27 cellular contexts compared by ENCODE assay signal in genomic region chr20:36866164-36866563, GRCh38. TPM values are rescaled to one million over a fixed set of nuclear protein-coding genes. Genes with fewer than 3 reads are reported as not detected.
A peak's percentile ranks its signal among the peaks of the same experiment; 100 is the strongest.
DNase-seq lines count a peak whose midpoint lies in the region; ATAC-seq and TF ChIP-seq lines count a peak whose summit lies in the region.
"Had no signal": no experiment of that assay in that cellular context is flagged by ENCODE, and none has a peak within 500 bp of the region (broad histone marks: within the 10 kb centered on the region; RNA-seq: fewer than 3 reads in every experiment).

No MANE protein-coding gene starts in this region.

- TF ChIP-seq CTCF in nephron progenitor cell (IDR thresholded peaks at IDR 0.05) (no peak), lower leg skin (IDR thresholded peaks at IDR 0.05) (no peak)

- peaks cover 7 to 18% (median 14%) of the 10 kb centered on the region in 11 experiments; a peak in 18 of 22 replicates for H4K20me1 ChIP-seq in BLaER1 treated with 17β-estradiol and CSF1 and Interleukin-3, amounts not matched to agents 10 nM and 100 nM

- 0 out of 22 replicates have a peak, but pooled peaks cover 0 to under 1% (median 0%) of the 10 kb centered on the region in 11 experiments for H3K36me3 ChIP-seq in BLaER1 treated with 17β-estradiol and CSF1 and Interleukin-3, amounts not matched to agents 10 nM and 100 nM
- H3K36me3 ChIP-seq: heart left ventricle, right atrium auricular region had no signal

- no peaks in the 10 kb centered on the region for H3K9me3 Mint-ChIP-seq in IgD-negative memory B cell
- no peaks in the 10 kb centered on the region for H3K9me3 Mint-ChIP-seq in central memory CD8-positive, alpha-beta T cell
- H3K9me3 Mint-ChIP-seq in nephron progenitor cell, result peaks cover 3% of the 10 kb centered on the region
- H3K9me3 Mint-ChIP-seq: activated naive CD8-positive, alpha-beta T cell treated with anti-CD3 and anti-CD28 coated beads, Interleukin-2, amount 10 ng/mL, durations not matched to agents 7 days and 5 days; stimulated activated memory B cell treated with anti-CD40 and anti-IgM and Interleukin-4, amounts not matched to agents 10 μg/mL and 1 μg/mL and 100 μg/mL, for 72 hours; T-helper 2 cell treated with Interferon-gamma antibody and Interleukin-4, amounts not matched to agents 5 μg/mL and 100 μg/mL, for 36 hours; WTC11 had no signal

- intact Hi-C loops in lower leg skin (cut with DNase I; ENCODE audit: low total_unique reads), result no loop called here

- no peak for DNase-seq in central memory CD8-positive, alpha-beta T cell (ENCODE audit: low spot score in 2 of 2)
- DNase-seq in nephron progenitor cell, result no peak
- DNase-seq in NCI-H2107 (lab: John Stamatoyannopoulos, UW), result no peak
- no peak for DNase-seq in HCEC 1CT
- no peak for DNase-seq in NK-92 (lab: John Stamatoyannopoulos, UW; ENCODE audit: unreplicated experiment)
- no peak for DNase-seq in lower leg skin (ENCODE audit: low spot score in 2 of 2)
- DNase-seq: activated CD4-positive, alpha-beta T cell treated with anti-CD3 and anti-CD28 coated beads, Interleukin-2, amount 50 U/mL, for 48 hours; activated CD8-positive, alpha-beta memory T cell treated with anti-CD3 and anti-CD28 coated beads, Interleukin-2, amount 50 U/mL, for 48 hours; activated naive CD8-positive, alpha-beta T cell treated with anti-CD3 and anti-CD28 coated beads, Interleukin-2, amount 10 ng/mL, durations not matched to agents 7 days and 5 days; effector CD4-positive, alpha-beta T cell; mammary epithelial cell; NCI-H1436 treated with DMSO at 0.1 percent for 48 hours; NCI-H2171 treated with DMSO at 0.1 percent for 48 hours; NCI-H524 treated with DMSO at 0.1 percent for 48 hours; stimulated activated CD4-positive, alpha-beta T cell treated with anti-CD3 and anti-CD28 coated beads, Interleukin-4, amount 100 ng/mL, for 1 hour had no signal

- no peaks in the 10 kb centered on the region for H3K9me3 ChIP-seq in BLaER1 treated with 17β-estradiol and CSF1 and Interleukin-3, amounts not matched to agents 10 nM and 100 nM (replicated peaks in 1 of 11)
- H3K9me3 ChIP-seq: heart left ventricle, right atrium auricular region had no signal

- H3K27ac Mint-ChIP-seq in IgD-negative memory B cell, result peak overlapping the region; percentile 79 to 90 (median 83)
- H3K27ac Mint-ChIP-seq in central memory CD8-positive, alpha-beta T cell (ENCODE audit: low read depth), result no peak overlapping the region
- no peak overlapping the region for H3K27ac Mint-ChIP-seq in nephron progenitor cell
- H3K27ac Mint-ChIP-seq: activated naive CD8-positive, alpha-beta T cell treated with anti-CD3 and anti-CD28 coated beads, Interleukin-2, amount 10 ng/mL, durations not matched to agents 7 days and 5 days; T-helper 2 cell treated with Interferon-gamma antibody and Interleukin-4, amounts not matched to agents 5 μg/mL and 100 μg/mL, for 36 hours; WTC11 had no signal

- 79 to 86% methylated on average over 7 of the region's 7 CpGs for WGBS in lower leg skin, 2 donors

- H3K4me3 ChIP-seq in BLaER1 treated with 17β-estradiol and CSF1 and Interleukin-3, amounts not matched to agents 10 nM and 100 nM, result no peak overlapping the region
- no peak overlapping the region for H3K4me3 ChIP-seq in lower leg skin (ENCODE audit: low read depth, poor library complexity, severe bottlenecking)
- H3K4me3 ChIP-seq: heart left ventricle, right atrium auricular region, SK-N-MC had no signal

- H3K4me1 Mint-ChIP-seq in IgD-negative memory B cell, result peaks cover 7 to 25% (median 21%) of the 10 kb centered on the region in 3 donors
- H3K4me1 Mint-ChIP-seq in central memory CD8-positive, alpha-beta T cell, result peaks cover 5% of the 10 kb centered on the region
- peaks cover 32% of the 10 kb centered on the region for H3K4me1 Mint-ChIP-seq in nephron progenitor cell

- H3K4me2 ChIP-seq in BLaER1 treated with 17β-estradiol and CSF1 and Interleukin-3, amounts not matched to agents 10 nM and 100 nM, result peak overlapping the region; percentile 26 to 79 (median 65)

- H3K9ac ChIP-seq in BLaER1 treated with 17β-estradiol and CSF1 and Interleukin-3, amounts not matched to agents 10 nM and 100 nM, result peak overlapping the region in 2 of 11 experiments; percentile 6 to 20; a peak in 1 of 22 replicates
- H3K9ac ChIP-seq: parathyroid adenoma had no signal

- no peak for TF ChIP-seq POLR2A in lower leg skin (IDR thresholded peaks at IDR 0.05)

- H3K36me3 Mint-ChIP-seq in IgD-negative memory B cell (no peaks in the 10 kb centered on the region), nephron progenitor cell (ENCODE audit: low read depth) (no peaks in the 10 kb centered on the region)
- peaks cover 1% of the 10 kb centered on the region for H3K36me3 Mint-ChIP-seq in central memory CD8-positive, alpha-beta T cell (ENCODE audit: insufficient read depth)
- H3K36me3 Mint-ChIP-seq: activated naive CD8-positive, alpha-beta T cell treated with anti-CD3 and anti-CD28 coated beads, Interleukin-2, amount 10 ng/mL, durations not matched to agents 7 days and 5 days; stimulated activated memory B cell treated with anti-CD40 and anti-IgM and Interleukin-4, amounts not matched to agents 10 μg/mL and 1 μg/mL and 100 μg/mL, for 72 hours; WTC11 had no signal

- H3K27ac ChIP-seq in BLaER1 treated with 17β-estradiol and CSF1 and Interleukin-3, amounts not matched to agents 10 nM and 100 nM, result peak overlapping the region in 9 of 11 experiments; percentile 28 to 55 (median 49); a peak in 13 of 22 replicates
- H3K27ac ChIP-seq: parathyroid adenoma, right atrium auricular region, SK-N-MC had no signal

- H3K27me3 Mint-ChIP-seq in IgD-negative memory B cell (no peaks in the 10 kb centered on the region), nephron progenitor cell (ENCODE audit: low read depth, poor library complexity) (peaks cover 17% of the 10 kb centered on the region)
- H3K27me3 Mint-ChIP-seq in central memory CD8-positive, alpha-beta T cell, result peaks cover 16% of the 10 kb centered on the region
- H3K27me3 Mint-ChIP-seq: stimulated activated memory B cell treated with anti-CD40 and anti-IgM and Interleukin-4, amounts not matched to agents 10 μg/mL and 1 μg/mL and 100 μg/mL, for 72 hours had no signal

- peak overlapping the region; percentile 48 to 73 (median 62) for H3K4me3 Mint-ChIP-seq in IgD-negative memory B cell
- peak overlapping the region; percentile 23 for H3K4me3 Mint-ChIP-seq in central memory CD8-positive, alpha-beta T cell
- H3K4me3 Mint-ChIP-seq in nephron progenitor cell, result peak overlapping the region; percentile 2
- H3K4me3 Mint-ChIP-seq: activated naive CD8-positive, alpha-beta T cell treated with anti-CD3 and anti-CD28 coated beads, Interleukin-2, amount 10 ng/mL, durations not matched to agents 7 days and 5 days; stimulated activated memory B cell treated with anti-CD40 and anti-IgM and Interleukin-4, amounts not matched to agents 10 μg/mL and 1 μg/mL and 100 μg/mL, for 72 hours; WTC11 had no signal

- ATAC-seq in central memory CD8-positive, alpha-beta T cell (replicated peaks; ENCODE audit: extremely low read depth, poor library complexity, severe bottlenecking), result no peak
- ATAC-seq: heart left ventricle; stimulated activated memory B cell treated with anti-CD40 and anti-IgM and Interleukin-4, amounts not matched to agents 10 μg/mL and 1 μg/mL and 100 μg/mL, for 72 hours; WTC11 had no signal

- no peaks in the 10 kb centered on the region for H3K27me3 ChIP-seq in BLaER1 treated with 17β-estradiol and CSF1 and Interleukin-3, amounts not matched to agents 10 nM and 100 nM
- H3K27me3 ChIP-seq: heart left ventricle, right atrium auricular region had no signal

- H3K4me1 ChIP-seq in BLaER1 treated with 17β-estradiol and CSF1 and Interleukin-3, amounts not matched to agents 10 nM and 100 nM, result peaks cover 25 to 50% (median 44%) of the 10 kb centered on the region in 10 experiments

RNA-seq across cellular contexts. Expression of gene TLDC2, which starts 9.8 kb away (rescaled TPM):
- not detected for polyA plus RNA-seq in IgD-negative memory B cell
- under 1 TPM in 2 of 4 donors, not detected in 2; 0.42 to 0.58 TPM for total RNA-seq in lower leg skin
- total RNA-seq: activated naive CD8-positive, alpha-beta T cell treated with anti-CD3 and anti-CD28 coated beads, Interleukin-2, amount 10 ng/mL, durations not matched to agents 7 days and 5 days; fibroblast of villous mesenchyme; heart left ventricle; mammary epithelial cell; myocyte had no signal
- polyA plus RNA-seq: CD14-positive monocyte, mammary epithelial cell had no signal

Comparison
In these comparisons a context has a peak if more than half of its experiments do, and no peak if none do; other contexts are left out.
1. H3K27ac Mint-ChIP-seq: peak in IgD-negative memory B cell (3 of 3); none in central memory CD8-positive, alpha-beta T cell (single experiment) and nephron progenitor cell (single experiment).
2. H3K4me3 Mint-ChIP-seq: peak in every context shown above with its lines; median percentile 62 in IgD-negative memory B cell; 23 in central memory CD8-positive, alpha-beta T cell; 2 in nephron progenitor cell.